ENCODE assay signal across 8 cellular contexts in genomic region chr5:132257131-132258101, GRCh38. TPM values are rescaled to one million over a fixed set of nuclear protein-coding genes. Genes with fewer than 3 reads are reported as not detected.
DNase-seq lines count a peak whose midpoint lies in the region; ATAC-seq and TF ChIP-seq lines count a peak whose summit lies in the region.
"Had no signal": no experiment of that assay in that cellular context is flagged by ENCODE, and none has a peak within 500 bp of the region (broad histone marks: within the 10 kb centered on the region; RNA-seq: fewer than 3 reads in every experiment).

A gene with protein sequence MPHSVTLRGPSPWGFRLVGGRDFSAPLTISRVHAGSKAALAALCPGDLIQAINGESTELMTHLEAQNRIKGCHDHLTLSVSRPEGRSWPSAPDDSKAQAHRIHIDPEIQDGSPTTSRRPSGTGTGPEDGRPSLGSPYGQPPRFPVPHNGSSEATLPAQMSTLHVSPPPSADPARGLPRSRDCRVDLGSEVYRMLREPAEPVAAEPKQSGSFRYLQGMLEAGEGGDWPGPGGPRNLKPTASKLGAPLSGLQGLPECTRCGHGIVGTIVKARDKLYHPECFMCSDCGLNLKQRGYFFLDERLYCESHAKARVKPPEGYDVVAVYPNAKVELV (plus strand): TSS chr5:132257696. CDS start chr5:132257735, 39 bp downstream.

- H3K14ac ChIP-seq in IMR-90 (replicated peaks; ENCODE audit: low read depth, low read length) = peak within 1 kb of the TSS; percentile 92

- H3K4me3 Mint-ChIP-seq in MCF 10A (ENCODE audit: unreplicated experiment) = peak within 1 kb of the TSS; percentile 83

- H4K20me1 ChIP-seq in IMR-90 (ENCODE audit: insufficient read depth, low read length) = peaks cover 34% of the 10 kb centered on the region

- peak within 1 kb of the TSS; percentile 11 for H4K5ac ChIP-seq in IMR-90 (ENCODE audit: low read depth, low read length)

- BruUV-seq in IMR-90 (replicated peaks; lab: Mats Ljungman, UMichigan) (TSS peak; percentile 45), MCF 10A (replicated peaks; lab: Mats Ljungman, UMichigan) (no TSS peak)

- H2BK20ac ChIP-seq in IMR-90 (ENCODE audit: low read depth, low read length) = peak within 1 kb of the TSS; percentile 53

- H3K18ac ChIP-seq in IMR-90 (ENCODE audit: low read depth, low read length) = peak within 1 kb of the TSS; percentile 25

- H3K27me3 ChIP-seq in IMR-90 (ENCODE audit: control insufficient read depth, insufficient read depth, low read length) = no peaks in the 10 kb centered on the region
- H3K27me3 ChIP-seq in kidney epithelial cell (ENCODE audit: control insufficient read depth, insufficient read depth, low read length) = no peaks in the 10 kb centered on the region
- no peaks in the 10 kb centered on the region for H3K27me3 ChIP-seq in stomach smooth muscle (ENCODE audit: control insufficient read depth in 1 of 2, insufficient read depth in 2 of 2, low read length in 2 of 2)

- peaks cover 67% of the 10 kb centered on the region for H3K4me1 Mint-ChIP-seq in MCF 10A (ENCODE audit: insufficient read depth, unreplicated experiment)
- H3K4me1 Mint-ChIP-seq: IgD-negative memory B cell had no signal

- peak within 1 kb of the TSS; percentile 79 for H3K4me2 ChIP-seq in IMR-90 (ENCODE audit: low read depth, low read length)

- H3K9me3 Mint-ChIP-seq in MCF 10A (ENCODE audit: unreplicated experiment) = no peaks in the 10 kb centered on the region
- H3K9me3 Mint-ChIP-seq: IgD-negative memory B cell had no signal

- no peak for TF ChIP-seq RAD21 in IMR-90 (IDR thresholded peaks at IDR 0.05; ENCODE audit: low read length)

- H3K27me3 Mint-ChIP-seq in MCF 10A (ENCODE audit: insufficient read depth, unreplicated experiment) = no peaks in the 10 kb centered on the region

- peak within 1 kb of the TSS; percentile 74 for H3K27ac Mint-ChIP-seq in MCF 10A (ENCODE audit: low read depth, unreplicated experiment)
- H3K27ac Mint-ChIP-seq: IgD-negative memory B cell had no signal

- in situ Hi-C loops in IMR-90 (cut with MboI; ENCODE audit: low sequenced_read_pairs) = no loop called here

- peak within 1 kb of the TSS; percentile 97 for H3K27ac ChIP-seq in IMR-90 (ENCODE audit: insufficient read depth, low read length)
- H3K27ac ChIP-seq in stomach smooth muscle (ENCODE audit: low read length) = peak within 1 kb of the TSS; percentile 100

- H2AK5ac ChIP-seq in IMR-90 (ENCODE audit: low read depth, low read length) = peak within 1 kb of the TSS; percentile 94

- H3K56ac ChIP-seq in IMR-90 (ENCODE audit: extremely low read depth, insufficient read depth, low read length) = peak within 1 kb of the TSS; percentile 96

- peak within 1 kb of the TSS; percentile 83 for H4K91ac ChIP-seq in IMR-90 (ENCODE audit: insufficient read depth, low read depth, low read length)

- peak within 1 kb of the TSS; percentile 71 for H2BK120ac ChIP-seq in IMR-90 (ENCODE audit: low read depth, low read length)

- H3K79me1 ChIP-seq in IMR-90 (ENCODE audit: low read depth in 1 of 2, low read length in 2 of 2) = peaks cover 16 to 51% of the 10 kb centered on the region in 2 experiments; a peak in 3 of 4 replicates

- H3K23ac ChIP-seq in IMR-90 (ENCODE audit: low read depth, low read length) = peak within 1 kb of the TSS; percentile 91

- H3K9ac ChIP-seq in IMR-90 (ENCODE audit: low read depth, low read length) (peak within 1 kb of the TSS; percentile 81), stomach smooth muscle (ENCODE audit: low read length in 2 of 2) (peak within 1 kb of the TSS; percentile 99)

- H2BK15ac ChIP-seq in IMR-90 (ENCODE audit: low read depth, low read length) = peak within 1 kb of the TSS; percentile 76; the same call in 1 of the 3 replicates

- ATAC-seq in IMR-90 (ENCODE audit: low read depth) (peak; percentile 50), HG03520 (IDR thresholded peaks at IDR 0.05; ENCODE audit: unreplicated experiment) (no peak), HG02610 (IDR thresholded peaks at IDR 0.05; ENCODE audit: unreplicated experiment) (no peak)

- H2BK5ac ChIP-seq in IMR-90 (ENCODE audit: low read depth, low read length, poor library complexity, severe bottlenecking) = peak within 1 kb of the TSS; percentile 97

- TF ChIP-seq CTCF in IMR-90 (conservative IDR thresholded peaks at IDR 0.05; ENCODE audit: low read depth, low read length) = no peak
- TF ChIP-seq CTCF in MCF 10A (IDR thresholded peaks at IDR 0.05; ENCODE audit: unreplicated experiment) = no peak
- TF ChIP-seq CTCF in kidney epithelial cell (IDR thresholded peaks at IDR 0.05; ENCODE audit: insufficient read depth, low read length, poor library complexity, severe bottlenecking) = no peak

- POLR2A ChIA-PET in IMR-90 (lab: Charles Lee; ENCODE audit: unreplicated experiment) (no interaction called here), MCF 10A (lab: Yijun Ruan, JAX) (interaction anchor here (5.2 kb wide), 1 partner anchor 37 kb away, joined by 56 read pairs; the partner anchor contains the start of gene SLC22A4)

- H3K9me3 ChIP-seq in IMR-90 (ENCODE audit: control insufficient read depth, insufficient read depth, low read length) (no peaks in the 10 kb centered on the region), stomach smooth muscle (ENCODE audit: control insufficient read depth in 2 of 2, low read length in 2 of 2) (no peaks in the 10 kb centered on the region)

- 17% methylated on average over 22 of the region's 88 CpGs; no CpG with 5 or more reads in 1 of the 2 experiments for WGBS in IMR-90 (ENCODE audit: extremely low coverage in 2 of 2, insufficient read length in 1 of 2), 2 experiments

- CTCF ChIA-PET in IMR-90 (lab: Yijun Ruan, JAX) (no interaction called here), MCF 10A (lab: Yijun Ruan, JAX) (interaction anchor here (0.6 to 1.9 kb wide), 4 partner anchors 15 to 37 kb away, joined by 3 to 14 read pairs (median 8); partner anchors contain the start of gene SLC22A4)

- DNase-seq in IMR-90 = no peak
- peak; percentile 44 for DNase-seq in MCF 10A (ENCODE audit: unreplicated experiment)
- no peak for DNase-seq in kidney epithelial cell (ENCODE audit: low read depth)
- DNase-seq in cerebellar nuclear complex (lab: John Stamatoyannopoulos, UW) = no peak

- peaks cover 30% of the 10 kb centered on the region for H3K9me1 ChIP-seq in IMR-90 (ENCODE audit: insufficient read depth, low read length)

- H2AK9ac ChIP-seq in IMR-90 (replicated peaks; ENCODE audit: low read depth, low read length, poor library complexity) = peak within 1 kb of the TSS; percentile 97

- peak within 1 kb of the TSS; percentile 97 for H2AFZ ChIP-seq in IMR-90 (replicated peaks; ENCODE audit: low read length, poor library complexity)

- peak within 1 kb of the TSS; percentile 92 for H3K4ac ChIP-seq in IMR-90 (ENCODE audit: low read depth, low read length)

- intact Hi-C loops in IMR-90 (cut with micrococcal nuclease) = loop anchor here (5.0 kb wide), 1 partner anchor 65 kb away; no protein-coding TSS in a partner anchor
- intact Hi-C loops in MCF 10A (cut with micrococcal nuclease) = loop anchor here (2.0 kb wide), 1 partner anchor 19 kb away; no protein-coding TSS in a partner anchor

- peaks cover 6% of the 10 kb centered on the region for H3K36me3 ChIP-seq in IMR-90 (ENCODE audit: control insufficient read depth, insufficient read depth, low read length)
- peaks cover 4% of the 10 kb centered on the region for H3K36me3 ChIP-seq in kidney epithelial cell (ENCODE audit: control insufficient read depth, insufficient read depth, low read length)
- peaks cover 5 to 11% of the 10 kb centered on the region in 2 donors for H3K36me3 ChIP-seq in stomach smooth muscle (ENCODE audit: control insufficient read depth in 2 of 2, insufficient read depth in 2 of 2, low read length in 2 of 2)

- peaks cover 32% of the 10 kb centered on the region for H3K4me1 ChIP-seq in IMR-90 (ENCODE audit: control insufficient read depth, insufficient read depth, low read length)
- H3K4me1 ChIP-seq in stomach smooth muscle (ENCODE audit: control insufficient read depth, insufficient read depth, low read length) = peaks cover 58% of the 10 kb centered on the region

- peak; percentile 55; the same call in 1 of the 2 replicates for TF ChIP-seq POLR2A in IMR-90 (IDR thresholded peaks at IDR 0.05; ENCODE audit: low read depth, low read length)

- peak within 1 kb of the TSS; percentile 78 to 89 for H4K8ac ChIP-seq in IMR-90 (ENCODE audit: low read depth in 2 of 2, low read length in 2 of 2)

- peak within 1 kb of the TSS; percentile 92 for H3K4me3 ChIP-seq in IMR-90 (ENCODE audit: insufficient read depth, low read depth, low read length)
- peak within 1 kb of the TSS; percentile 86 for H3K4me3 ChIP-seq in kidney epithelial cell (ENCODE audit: low read depth, low read length)
- peak within 1 kb of the TSS; percentile 85 to 89 for H3K4me3 ChIP-seq in stomach smooth muscle (ENCODE audit: low read length in 2 of 2)

- dilution Hi-C loops in IMR-90 (cut with HindIII; ENCODE audit: low sequenced_read_pairs, unreplicated experiment) = no loop called here

- H3K36me3 Mint-ChIP-seq in MCF 10A (ENCODE audit: insufficient read depth, unreplicated experiment) = peaks cover 10% of the 10 kb centered on the region

TF ChIP-seq in IMR-90, 13 proteins besides CTCF, POLR2A, EP300 and RAD21:
- TF ChIP-seq USF2 (IDR thresholded peaks at IDR 0.05; ENCODE audit: low read depth, low read length) (no peak), MAFK (IDR thresholded peaks at IDR 0.05; ENCODE audit: low read depth, low read length) (no peak), CHD1 (IDR thresholded peaks at IDR 0.05; ENCODE audit: low read depth, low read length) (0 out of 2 replicates have a peak, but pooled peaks have one; percentile 2)

RNA-seq across cellular contexts. Expression of the gene that starts here (rescaled TPM):
- 61.1 and 97.5 TPM in 2 replicates for total RNA-seq in IMR-90 (2012; rRNA removed)
- 214 and 225 TPM in 2 replicates for polyA plus RNA-seq in IMR-90 (2012; rRNA removed)
- 62.0 and 132 TPM in 2 replicates for polyA plus RNA-seq in IMR-90 (2012; cell fraction: cytosol; rRNA removed)
- 199 and 416 TPM in 2 replicates for polyA plus RNA-seq in IMR-90 (2012; cell fraction: nucleus; rRNA removed; ENCODE audit: low replicate concordance)
- 91.4 and 101 TPM in 2 replicates for total RNA-seq in MCF 10A (2022)
- total RNA-seq in kidney epithelial cell = 146 and 164 TPM in 2 replicates
- polyA plus RNA-seq: IgD-negative memory B cell had no signal
